In the genomic region with DNA sequence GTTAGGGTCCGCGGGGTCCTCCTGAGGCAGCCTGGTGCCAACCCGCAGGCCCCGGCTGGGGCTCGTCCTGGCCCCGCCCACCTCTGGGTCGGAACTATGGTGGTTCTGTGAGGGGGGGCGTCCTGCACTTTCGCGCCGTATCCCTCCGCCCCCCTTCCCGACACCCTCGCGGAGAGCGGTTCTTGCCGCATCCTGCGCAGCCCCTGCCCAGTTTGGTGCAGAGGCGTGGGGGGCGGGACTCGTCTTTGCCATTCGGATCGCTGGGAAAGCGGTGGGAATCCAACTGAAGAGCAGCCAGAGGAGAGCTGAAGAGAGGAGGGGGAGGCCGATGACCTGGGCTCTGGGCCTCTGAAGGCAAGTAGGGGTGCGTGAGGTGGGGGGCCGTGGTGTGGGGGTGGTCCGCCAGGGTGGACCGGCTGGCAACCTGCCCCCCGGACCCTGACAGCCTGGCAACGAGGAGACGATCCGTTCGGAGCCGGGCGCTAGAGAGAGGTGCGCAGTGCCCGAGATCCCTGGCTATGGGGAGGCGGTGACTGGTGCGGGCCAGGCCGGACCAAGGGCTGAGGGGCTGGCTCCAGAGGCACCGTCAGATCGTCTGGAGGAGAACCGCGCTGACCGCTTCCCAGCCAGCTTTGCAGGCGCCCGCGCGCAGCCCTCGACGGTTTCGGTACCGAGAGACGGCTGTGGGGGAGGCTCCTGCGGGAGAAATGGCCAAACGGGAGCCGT, we compare ENCODE assay signal across 8 cellular contexts. TPM values are rescaled to one million over a fixed set of nuclear protein-coding genes. Genes with fewer than 3 reads are reported as not detected.
DNase-seq lines count a peak whose midpoint lies in the region; ATAC-seq and TF ChIP-seq lines count a peak whose summit lies in the region.

A gene with protein sequence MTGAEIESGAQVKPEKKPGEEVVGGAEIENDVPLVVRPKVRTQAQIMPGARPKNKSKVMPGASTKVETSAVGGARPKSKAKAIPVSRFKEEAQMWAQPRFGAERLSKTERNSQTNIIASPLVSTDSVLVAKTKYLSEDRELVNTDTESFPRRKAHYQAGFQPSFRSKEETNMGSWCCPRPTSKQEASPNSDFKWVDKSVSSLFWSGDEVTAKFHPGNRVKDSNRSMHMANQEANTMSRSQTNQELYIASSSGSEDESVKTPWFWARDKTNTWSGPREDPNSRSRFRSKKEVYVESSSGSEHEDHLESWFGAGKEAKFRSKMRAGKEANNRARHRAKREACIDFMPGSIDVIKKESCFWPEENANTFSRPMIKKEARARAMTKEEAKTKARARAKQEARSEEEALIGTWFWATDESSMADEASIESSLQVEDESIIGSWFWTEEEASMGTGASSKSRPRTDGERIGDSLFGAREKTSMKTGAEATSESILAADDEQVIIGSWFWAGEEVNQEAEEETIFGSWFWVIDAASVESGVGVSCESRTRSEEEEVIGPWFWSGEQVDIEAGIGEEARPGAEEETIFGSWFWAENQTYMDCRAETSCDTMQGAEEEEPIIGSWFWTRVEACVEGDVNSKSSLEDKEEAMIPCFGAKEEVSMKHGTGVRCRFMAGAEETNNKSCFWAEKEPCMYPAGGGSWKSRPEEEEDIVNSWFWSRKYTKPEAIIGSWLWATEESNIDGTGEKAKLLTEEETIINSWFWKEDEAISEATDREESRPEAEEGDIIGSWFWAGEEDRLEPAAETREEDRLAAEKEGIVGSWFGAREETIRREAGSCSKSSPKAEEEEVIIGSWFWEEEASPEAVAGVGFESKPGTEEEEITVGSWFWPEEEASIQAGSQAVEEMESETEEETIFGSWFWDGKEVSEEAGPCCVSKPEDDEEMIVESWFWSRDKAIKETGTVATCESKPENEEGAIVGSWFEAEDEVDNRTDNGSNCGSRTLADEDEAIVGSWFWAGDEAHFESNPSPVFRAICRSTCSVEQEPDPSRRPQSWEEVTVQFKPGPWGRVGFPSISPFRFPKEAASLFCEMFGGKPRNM (N-terminal part only) (plus strand): TSS at position 242 of the 726 bp plus-strand sequence. CDS start 2,431 bp downstream, outside the sequence.

- DNase-seq in NCI-H748 (lab: John Stamatoyannopoulos, UW; ENCODE audit: unreplicated experiment) (peak; percentile 79), Right ventricle myocardium superior (peak; percentile 67), osteocyte (ENCODE audit: extremely low spot score, unreplicated experiment) (no peak), vagina (ENCODE audit: extremely low spot score in 2 of 2) (no peak), NCI-H1048 (lab: John Stamatoyannopoulos, UW) (no peak), SW 1271 (lab: John Stamatoyannopoulos, UW) (no peak)
- peak; percentile 68 for DNase-seq in activated naive CD4-positive, alpha-beta T cell treated with anti-CD3 and anti-CD28 coated beads, Interleukin-2, amount 50 U/mL, for 16 hours

- no peak for TF ChIP-seq CTCF in osteocyte (IDR thresholded peaks at IDR 0.05)
- TF ChIP-seq CTCF in vagina (IDR thresholded peaks at IDR 0.05), result no peak

- H3K4me1 Mint-ChIP-seq in osteocyte (ENCODE audit: unreplicated experiment), result peaks cover 4% of the 10 kb centered on the region

- intact Hi-C loops in Right ventricle myocardium superior (cut with DNase I) (no loop called here), vagina (cut with DNase I) (no loop called here)

- peaks cover 26% of the 10 kb centered on the region for H3K9me3 Mint-ChIP-seq in osteocyte (ENCODE audit: unreplicated experiment)

- no peaks in the 10 kb centered on the region for H3K36me3 ChIP-seq in vagina

- H3K27me3 ChIP-seq in vagina, result no peaks in the 10 kb centered on the region

- peak; percentile 36 for ATAC-seq in GM19372 (IDR thresholded peaks at IDR 0.05; ENCODE audit: low read depth, unreplicated experiment)
- peak; percentile 85 for ATAC-seq in Right ventricle myocardium superior (ENCODE audit: poor library complexity)

- H3K27ac Mint-ChIP-seq in osteocyte (ENCODE audit: unreplicated experiment), result peak within 1 kb of the TSS; percentile 45

- no peaks in the 10 kb centered on the region for H3K27me3 Mint-ChIP-seq in osteocyte (ENCODE audit: unreplicated experiment)

- peak within 1 kb of the TSS; percentile 76 for H3K27ac ChIP-seq in vagina

- H3K36me3 Mint-ChIP-seq in osteocyte (ENCODE audit: unreplicated experiment), result peaks cover 5% of the 10 kb centered on the region

- peak in 1 of 2 donors; percentile 68 for TF ChIP-seq POLR2A in vagina (IDR thresholded peaks at IDR 0.05)

- peaks cover 9% of the 10 kb centered on the region for H3K4me1 ChIP-seq in vagina

- H3K9me3 ChIP-seq in vagina, result no peaks in the 10 kb centered on the region

- H3K4me3 ChIP-seq in vagina, result peak within 1 kb of the TSS; percentile 60 to 66

- peak within 1 kb of the TSS; percentile 84 for H3K4me3 Mint-ChIP-seq in osteocyte (ENCODE audit: unreplicated experiment)

RNA-seq across cellular contexts. Expression of the gene that starts here (rescaled TPM):
- total RNA-seq in Right ventricle myocardium superior (3.8 TPM), osteocyte (3.3 and 3.5 TPM in 2 replicates), vagina (12.8 TPM)

Comparison
In these comparisons a context has a peak if more than half of its experiments do, and no peak if none do; other contexts are left out.
1. DNase-seq: peak in NCI-H748 (single experiment), activated naive CD4-positive, alpha-beta T cell treated with anti-CD3 and anti-CD28 coated beads, Interleukin-2, amount 50 U/mL, for 16 hours (single experiment) and Right ventricle myocardium superior (single experiment); none in osteocyte (single experiment), vagina (0 of 2), NCI-H1048 (single experiment) and SW 1271 (0 of 2).